In the genomic region with DNA sequence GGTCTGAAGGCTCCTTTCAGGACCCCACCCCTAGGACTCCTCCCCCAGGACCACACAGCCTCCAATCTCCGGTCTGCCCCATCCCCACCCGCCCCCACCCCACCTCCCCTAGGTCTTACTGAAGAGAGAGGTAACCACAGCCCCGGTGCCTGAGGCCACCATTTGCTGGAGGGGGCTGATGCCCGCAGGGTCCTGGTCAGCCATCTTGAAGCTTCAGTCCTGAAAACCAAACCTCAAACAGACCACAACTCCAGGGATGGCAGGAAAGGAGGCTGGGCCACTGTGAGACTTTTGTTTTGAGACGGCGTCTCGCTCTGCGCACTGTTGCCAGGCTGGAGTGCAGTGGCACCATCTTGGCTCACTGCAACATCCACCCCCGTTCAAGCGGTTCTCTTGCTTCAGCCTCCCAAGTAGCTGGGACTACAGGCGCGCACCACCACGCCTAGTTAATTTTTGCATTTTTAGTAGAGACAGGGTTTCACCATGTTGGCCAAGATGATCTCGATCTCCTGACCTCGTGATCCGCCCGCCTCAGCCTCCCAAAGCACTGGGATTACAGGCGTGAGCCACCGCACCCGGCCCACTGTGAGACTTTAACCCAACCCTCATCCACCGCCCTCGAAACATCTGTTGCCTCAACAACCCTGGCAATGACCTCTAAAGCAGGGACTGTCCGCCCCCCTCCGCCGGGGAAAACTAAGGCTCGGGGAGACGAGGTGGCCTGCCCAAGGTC, we compare ENCODE assay signal across 8 cellular contexts. TPM values are rescaled to one million over a fixed set of nuclear protein-coding genes. Genes with fewer than 3 reads are reported as not detected.
DNase-seq lines count a peak whose midpoint lies in the region; ATAC-seq and TF ChIP-seq lines count a peak whose summit lies in the region.

No MANE protein-coding gene starts in this region.

- peaks cover 9% of the 10 kb centered on the region for H3K36me3 ChIP-seq in mucosa of descending colon (ENCODE audit: low read depth)

- ATAC-seq in stimulated activated naive CD8-positive, alpha-beta T cell treated with anti-CD3 and anti-CD28 coated beads, Interleukin-15, Interleukin-2, amounts not matched to agents 100 U/mL and 50 U/mL, for 24 hours: no peak
- ATAC-seq in central memory CD8-positive, alpha-beta T cell (replicated peaks; ENCODE audit: extremely low read depth, poor library complexity, severe bottlenecking): no peak
- no peak for ATAC-seq in mucosa of descending colon
- ATAC-seq in HG03457 (IDR thresholded peaks at IDR 0.05; ENCODE audit: unreplicated experiment): no peak

- TF ChIP-seq CTCF in mucosa of descending colon (IDR thresholded peaks at IDR 0.05): no peak

- intact Hi-C loops in mucosa of descending colon (cut with DNase I, micrococcal nuclease): no loop called here

- H3K4me1 ChIP-seq in mucosa of descending colon (ENCODE audit: low read depth): peaks cover 18% of the 10 kb centered on the region

- peaks cover 36% of the 10 kb centered on the region for H3K4me1 Mint-ChIP-seq in stimulated activated naive CD8-positive, alpha-beta T cell treated with anti-CD3 and anti-CD28 coated beads, Interleukin-15, Interleukin-2, amounts not matched to agents 100 ng/mL and 50 ng/mL, for 24 hours (ENCODE audit: low read depth)
- H3K4me1 Mint-ChIP-seq in central memory CD8-positive, alpha-beta T cell: peaks cover 23% of the 10 kb centered on the region

- no peaks in the 10 kb centered on the region for H3K9me3 ChIP-seq in mucosa of descending colon

- no peaks in the 10 kb centered on the region for H3K9me3 Mint-ChIP-seq in stimulated activated naive CD8-positive, alpha-beta T cell treated with anti-CD3 and anti-CD28 coated beads, Interleukin-15, Interleukin-2, amounts not matched to agents 100 ng/mL and 50 ng/mL, for 24 hours
- no peaks in the 10 kb centered on the region for H3K9me3 Mint-ChIP-seq in central memory CD8-positive, alpha-beta T cell

- peak overlapping the region; percentile 86 for H3K4me3 Mint-ChIP-seq in stimulated activated naive CD8-positive, alpha-beta T cell treated with anti-CD3 and anti-CD28 coated beads, Interleukin-15, Interleukin-2, amounts not matched to agents 100 ng/mL and 50 ng/mL, for 24 hours
- peak overlapping the region; percentile 87 for H3K4me3 Mint-ChIP-seq in central memory CD8-positive, alpha-beta T cell

- H3K27ac Mint-ChIP-seq in stimulated activated naive CD8-positive, alpha-beta T cell treated with anti-CD3 and anti-CD28 coated beads, Interleukin-15, Interleukin-2, amounts not matched to agents 100 ng/mL and 50 ng/mL, for 24 hours: peak overlapping the region; percentile 67
- H3K27ac Mint-ChIP-seq in central memory CD8-positive, alpha-beta T cell (ENCODE audit: low read depth): peak overlapping the region; percentile 32

- peak overlapping the region; percentile 85 for H3K4me3 ChIP-seq in mucosa of descending colon

- peaks cover 14% of the 10 kb centered on the region for H3K36me3 Mint-ChIP-seq in stimulated activated naive CD8-positive, alpha-beta T cell treated with anti-CD3 and anti-CD28 coated beads, Interleukin-15, Interleukin-2, amounts not matched to agents 100 ng/mL and 50 ng/mL, for 24 hours (ENCODE audit: low read depth)
- peaks cover 30% of the 10 kb centered on the region for H3K36me3 Mint-ChIP-seq in central memory CD8-positive, alpha-beta T cell (ENCODE audit: insufficient read depth)

- DNase-seq in stimulated activated naive CD8-positive, alpha-beta T cell treated with anti-CD3 and anti-CD28 coated beads, Interleukin-15, Interleukin-2, amounts not matched to agents 100 U/mL and 50 U/mL, for 24 hours: no peak
- no peak for DNase-seq in central memory CD8-positive, alpha-beta T cell (ENCODE audit: low spot score in 2 of 2)
- DNase-seq in mucosa of descending colon: no peak
- no peak for DNase-seq in anterior cingulate cortex (lab: John Stamatoyannopoulos, UW)
- no peak for DNase-seq in activated gamma-delta T cell treated with Interleukin-2 at 50 U/mL for 16 hours
- DNase-seq in NCI-H1092 (lab: John Stamatoyannopoulos, UW): no peak

- no peaks in the 10 kb centered on the region for H3K27me3 Mint-ChIP-seq in stimulated activated naive CD8-positive, alpha-beta T cell treated with anti-CD3 and anti-CD28 coated beads, Interleukin-15, Interleukin-2, amounts not matched to agents 100 ng/mL and 50 ng/mL, for 24 hours
- no peaks in the 10 kb centered on the region for H3K27me3 Mint-ChIP-seq in central memory CD8-positive, alpha-beta T cell

RNA-seq across cellular contexts. Expression of gene SLC25A39, which starts 1.1 kb away (rescaled TPM):
- total RNA-seq in mucosa of descending colon: 100 to 1,000 TPM in 2 of 3 donors, 10 to 100 TPM in 1; 91.8 to 142 (median 133) TPM

RNA-seq across cellular contexts. Expression of gene RUNDC3A, which starts 15.1 kb away (rescaled TPM):
- total RNA-seq in mucosa of descending colon: 1 to 10 TPM in 2 of 3 donors, under 1 TPM in 1; 0.34 to 3.7 (median 1.4) TPM

RNA-seq across cellular contexts. Expression of gene GRN, which starts 21.6 kb away (rescaled TPM):
- total RNA-seq in mucosa of descending colon: 100 to 1,000 TPM; 282 to 500 (median 411) TPM

RNA-seq across cellular contexts. Expression of gene FAM171A2, which starts 40.1 kb away (rescaled TPM):
- 1 to 10 TPM in 1 of 3 donors, under 1 TPM in 2; 0.12 to 1.3 (median 0.31) TPM for total RNA-seq in mucosa of descending colon

RNA-seq across cellular contexts. Expression of gene SLC4A1, which starts 55.6 kb away (rescaled TPM):
- not detected for total RNA-seq in mucosa of descending colon
